In the genomic region with DNA sequence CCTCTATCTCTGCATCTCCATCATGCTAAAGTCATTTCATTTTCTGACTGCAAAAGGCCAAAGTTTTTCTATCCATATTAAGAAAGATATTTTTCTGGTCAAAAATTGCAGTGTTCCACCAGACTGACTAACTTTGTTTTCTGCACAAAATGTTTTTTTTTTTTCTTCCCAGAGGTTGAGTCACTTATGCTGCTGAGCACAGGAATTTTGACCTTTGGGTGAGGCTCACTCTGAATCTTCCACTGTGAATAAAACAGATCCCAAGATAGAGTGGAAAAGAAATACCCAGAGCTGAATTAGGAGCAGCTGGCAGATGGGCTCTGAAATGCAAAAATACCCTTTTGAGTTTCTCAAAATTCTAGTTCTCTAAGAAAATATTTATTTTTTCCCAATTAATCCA, we compare ENCODE assay signal across 24 cellular contexts.
"Had no signal": no experiment of that assay in that cellular context is flagged by ENCODE, and none has a peak within 500 bp of the region (broad histone marks: within the 10 kb centered on the region; RNA-seq: fewer than 3 reads in every experiment).

No MANE protein-coding gene starts in this region.

- ATAC-seq: foreskin keratinocyte; gastroesophageal sphincter; heart right ventricle; left ventricle myocardium superior; lower lobe of right lung; natural killer cell treated with Interleukin-12 subunit alpha and Interleukin-12 subunit beta and Interleukin-15 and Interleukin-18, amount 100 ng/mL, for 72 hours; stimulated activated memory B cell treated with anti-CD40 and anti-IgM and Interleukin-4, amounts not matched to agents 10 μg/mL and 1 μg/mL and 100 μg/mL, for 72 hours; stimulated activated naive CD8-positive, alpha-beta T cell treated with anti-CD3 and anti-CD28 coated beads, Interleukin-15, Interleukin-2, amounts not matched to agents 100 U/mL and 50 U/mL, for 24 hours had no signal

- DNase-seq: cerebellar nuclear complex; dorsolateral prefrontal cortex; effector CD4-positive, alpha-beta T cell; foreskin keratinocyte; heart right ventricle; hypothalamus; immature natural killer cell; islet precursor cell; left ventricle myocardium superior; lower lobe of right lung; naive B cell; sigmoid colon; spleen; stimulated activated CD4-positive, alpha-beta T cell treated with anti-CD3 and anti-CD28 coated beads, Interleukin-4, amount 100 ng/mL, for 4 hours; stimulated activated naive CD8-positive, alpha-beta T cell treated with anti-CD3 and anti-CD28 coated beads, Interleukin-15, Interleukin-2, amounts not matched to agents 100 U/mL and 50 U/mL, for 24 hours; substantia nigra; upper lobe of left lung had no signal

- H3K4me3 ChIP-seq: dorsolateral prefrontal cortex, gastroesophageal sphincter, heart right ventricle, lower lobe of right lung, right atrium auricular region, sigmoid colon, skin epidermis, spleen, thoracic aorta, tibial nerve, upper lobe of left lung had no signal
